Comparison of ENCODE assay signal across 1 cellular context in the genomic region with DNA sequence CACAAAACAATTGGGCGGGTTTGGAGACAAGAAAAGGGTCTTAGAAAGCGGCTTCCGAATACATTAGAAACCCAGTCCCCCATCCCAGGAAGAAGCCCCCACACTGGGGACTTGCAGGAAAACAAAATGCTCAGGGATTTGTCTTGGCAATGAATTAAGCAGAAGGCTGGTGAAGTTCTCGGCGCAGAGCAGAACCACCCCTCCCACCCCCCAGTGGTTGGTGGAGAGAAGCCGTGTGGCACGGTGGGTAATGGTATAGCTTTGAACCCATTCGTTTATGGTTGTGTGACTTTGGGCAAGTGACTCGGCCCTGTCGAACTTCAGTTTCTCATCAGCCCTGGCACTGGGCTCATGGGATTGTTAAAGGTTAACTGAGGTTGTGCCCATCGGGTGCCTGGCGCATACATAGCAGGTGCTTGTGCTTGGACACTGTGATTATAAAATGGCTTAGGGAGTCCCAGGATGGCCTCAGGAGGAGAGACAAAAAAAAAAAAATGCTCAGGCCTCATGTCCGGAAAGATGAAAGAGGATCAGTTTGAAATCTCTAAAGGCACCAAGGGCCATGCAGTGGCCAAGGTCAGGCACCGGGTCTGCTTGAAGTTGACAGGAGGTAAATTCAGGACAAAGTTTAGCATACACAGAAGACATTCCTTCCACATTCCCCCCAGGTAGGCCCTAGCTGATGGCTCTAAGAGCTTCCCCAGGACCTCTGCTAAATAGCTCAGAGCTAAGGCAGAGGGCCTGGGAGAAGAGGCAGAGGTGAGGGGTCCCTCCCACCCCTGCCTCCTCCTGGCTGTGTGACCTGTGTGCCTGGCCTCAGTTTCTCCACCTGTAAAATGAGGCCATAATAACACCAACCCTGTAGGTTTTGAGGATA.
TF ChIP-seq lines count a peak whose summit lies in the region.

No MANE protein-coding gene starts in this region.

TF ChIP-seq in HepG2, 621 proteins besides CTCF, POLR2A, EP300 and RAD21 (continued from another document and continues in another):
- TF ChIP-seq, protein P1, sequence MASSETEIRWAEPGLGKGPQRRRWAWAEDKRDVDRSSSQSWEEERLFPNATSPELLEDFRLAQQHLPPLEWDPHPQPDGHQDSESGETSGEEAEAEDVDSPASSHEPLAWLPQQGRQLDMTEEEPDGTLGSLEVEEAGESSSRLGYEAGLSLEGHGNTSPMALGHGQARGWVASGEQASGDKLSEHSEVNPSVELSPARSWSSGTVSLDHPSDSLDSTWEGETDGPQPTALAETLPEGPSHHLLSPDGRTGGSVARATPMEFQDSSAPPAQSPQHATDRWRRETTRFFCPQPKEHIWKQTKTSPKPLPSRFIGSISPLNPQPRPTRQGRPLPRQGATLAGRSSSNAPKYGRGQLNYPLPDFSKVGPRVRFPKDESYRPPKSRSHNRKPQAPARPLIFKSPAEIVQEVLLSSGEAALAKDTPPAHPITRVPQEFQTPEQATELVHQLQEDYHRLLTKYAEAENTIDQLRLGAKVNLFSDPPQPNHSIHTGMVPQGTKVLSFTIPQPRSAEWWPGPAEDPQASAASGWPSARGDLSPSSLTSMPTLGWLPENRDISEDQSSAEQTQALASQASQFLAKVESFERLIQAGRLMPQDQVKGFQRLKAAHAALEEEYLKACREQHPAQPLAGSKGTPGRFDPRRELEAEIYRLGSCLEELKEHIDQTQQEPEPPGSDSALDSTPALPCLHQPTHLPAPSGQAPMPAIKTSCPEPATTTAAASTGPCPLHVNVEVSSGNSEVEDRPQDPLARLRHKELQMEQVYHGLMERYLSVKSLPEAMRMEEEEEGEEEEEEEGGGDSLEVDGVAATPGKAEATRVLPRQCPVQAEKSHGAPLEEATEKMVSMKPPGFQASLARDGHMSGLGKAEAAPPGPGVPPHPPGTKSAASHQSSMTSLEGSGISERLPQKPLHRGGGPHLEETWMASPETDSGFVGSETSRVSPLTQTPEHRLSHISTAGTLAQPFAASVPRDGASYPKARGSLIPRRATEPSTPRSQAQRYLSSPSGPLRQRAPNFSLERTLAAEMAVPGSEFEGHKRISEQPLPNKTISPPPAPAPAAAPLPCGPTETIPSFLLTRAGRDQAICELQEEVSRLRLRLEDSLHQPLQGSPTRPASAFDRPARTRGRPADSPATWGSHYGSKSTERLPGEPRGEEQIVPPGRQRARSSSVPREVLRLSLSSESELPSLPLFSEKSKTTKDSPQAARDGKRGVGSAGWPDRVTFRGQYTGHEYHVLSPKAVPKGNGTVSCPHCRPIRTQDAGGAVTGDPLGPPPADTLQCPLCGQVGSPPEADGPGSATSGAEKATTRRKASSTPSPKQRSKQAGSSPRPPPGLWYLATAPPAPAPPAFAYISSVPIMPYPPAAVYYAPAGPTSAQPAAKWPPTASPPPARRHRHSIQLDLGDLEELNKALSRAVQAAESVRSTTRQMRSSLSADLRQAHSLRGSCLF (CRISPR knock-in tag; IDR thresholded peaks at IDR 0.05; ENCODE audit: borderline replicate concordance) = no peak; the same call in 1 of the 2 replicates
- TF ChIP-seq ZNF614 (CRISPR knock-in tag; IDR thresholded peaks at IDR 0.05; ENCODE audit: borderline replicate concordance) (peak; percentile 93), DMAP1 (CRISPR knock-in tag; IDR thresholded peaks at IDR 0.05) (peak; percentile 90), TCF12 (IDR thresholded peaks at IDR 0.05) (no peak), TCF12 (CRISPR knock-in tag; IDR thresholded peaks at IDR 0.05) (peak; percentile 99), ZNF17 (CRISPR knock-in tag; IDR thresholded peaks at IDR 0.05) (no peak), ZNF20 (CRISPR knock-in tag; IDR thresholded peaks at IDR 0.05) (0 out of 2 replicates have a peak, but pooled peaks have one; percentile 36), ZNF256 (CRISPR knock-in tag; conservative IDR thresholded peaks at IDR 0.05) (0 out of 2 replicates have a peak, but pooled peaks have one; percentile 14), FLYWCH1 (CRISPR knock-in tag; IDR thresholded peaks at IDR 0.05) (no peak), ZBTB8A (CRISPR knock-in tag; IDR thresholded peaks at IDR 0.05; ENCODE audit: borderline replicate concordance, low read depth) (no peak), KDM3A (CRISPR knock-in tag; IDR thresholded peaks at IDR 0.05; ENCODE audit: low read depth) (peak; percentile 92; the same call in 1 of the 2 replicates), SNAPC2 (CRISPR knock-in tag; IDR thresholded peaks at IDR 0.05) (peak; percentile 94), U2AF2 (IDR thresholded peaks at IDR 0.05; ENCODE audit: low read depth, low read length) (no peak), ZSCAN20 (CRISPR knock-in tag; IDR thresholded peaks at IDR 0.05; ENCODE audit: borderline replicate concordance) (no peak; the same call in 1 of the 2 replicates), ZNF264 (CRISPR knock-in tag; IDR thresholded peaks at IDR 0.05) (peak; percentile 69; the same call in 1 of the 2 replicates), ATF7-NPFF (CRISPR knock-in tag; IDR thresholded peaks at IDR 0.05; ENCODE audit: low read depth) (0 out of 2 replicates have a peak, but pooled peaks have one; percentile 7), ELF1 (CRISPR knock-in tag; IDR thresholded peaks at IDR 0.05) (peak; percentile 67), TARDBP (CRISPR knock-in tag; IDR thresholded peaks at IDR 0.05) (peak; percentile 97), TBP (CRISPR knock-in tag; IDR thresholded peaks at IDR 0.05) (no peak), ZNF7 (CRISPR knock-in tag; IDR thresholded peaks at IDR 0.05) (no peak; the same call in 1 of the 2 replicates), ZNF232 (CRISPR knock-in tag; IDR thresholded peaks at IDR 0.05; ENCODE audit: borderline replicate concordance) (no peak; the same call in 1 of the 2 replicates), SPEN (CRISPR knock-in tag; IDR thresholded peaks at IDR 0.05; ENCODE audit: low read depth) (no peak; the same call in 1 of the 2 replicates), SYNCRIP (IDR thresholded peaks at IDR 0.05; ENCODE audit: insufficient read depth, low read depth, low read length) (no peak), SALL1 (CRISPR knock-in tag; IDR thresholded peaks at IDR 0.05) (peak; percentile 96), CCDC6 (CRISPR knock-in tag; IDR thresholded peaks at IDR 0.05) (peak; percentile 82), ZNF124 (CRISPR knock-in tag; IDR thresholded peaks at IDR 0.05) (peak; percentile 90; the same call in 1 of the 2 replicates), TRIM24 (CRISPR knock-in tag; IDR thresholded peaks at IDR 0.05) (no peak), ZNF562 (CRISPR knock-in tag; IDR thresholded peaks at IDR 0.05; ENCODE audit: borderline replicate concordance) (no peak), ZMYM3 (CRISPR knock-in tag; IDR thresholded peaks at IDR 0.05) (peak; percentile 93), ZSCAN25 (CRISPR knock-in tag; IDR thresholded peaks at IDR 0.05) (peak; percentile 92; the same call in 1 of the 2 replicates), FOXO1 (CRISPR knock-in tag; IDR thresholded peaks at IDR 0.05) (peak; percentile 96), PHF21A (CRISPR knock-in tag; IDR thresholded peaks at IDR 0.05) (peak; percentile 97)
- TF ChIP-seq, protein P2, sequence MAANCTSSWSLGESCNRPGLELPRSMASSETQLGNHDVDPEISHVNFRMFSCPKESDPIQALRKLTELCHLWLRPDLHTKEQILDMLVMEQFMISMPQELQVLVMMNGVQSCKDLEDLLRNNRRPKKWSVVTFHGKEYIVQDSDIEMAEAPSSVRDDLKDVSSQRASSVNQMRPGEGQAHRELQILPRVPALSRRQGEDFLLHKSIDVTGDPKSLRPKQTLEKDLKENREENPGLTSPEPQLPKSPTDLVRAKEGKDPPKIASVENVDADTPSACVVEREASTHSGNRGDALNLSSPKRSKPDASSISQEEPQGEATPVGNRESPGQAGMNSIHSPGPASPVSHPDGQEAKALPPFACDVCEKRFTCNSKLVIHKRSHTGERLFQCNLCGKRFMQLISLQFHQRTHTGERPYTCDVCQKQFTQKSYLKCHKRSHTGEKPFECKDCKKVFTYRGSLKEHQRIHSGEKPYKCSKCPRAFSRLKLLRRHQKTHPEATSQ (CRISPR knock-in tag; IDR thresholded peaks at IDR 0.05; ENCODE audit: borderline replicate concordance) = peak; percentile 79; the same call in 1 of the 2 replicates
- TF ChIP-seq, protein P3, sequence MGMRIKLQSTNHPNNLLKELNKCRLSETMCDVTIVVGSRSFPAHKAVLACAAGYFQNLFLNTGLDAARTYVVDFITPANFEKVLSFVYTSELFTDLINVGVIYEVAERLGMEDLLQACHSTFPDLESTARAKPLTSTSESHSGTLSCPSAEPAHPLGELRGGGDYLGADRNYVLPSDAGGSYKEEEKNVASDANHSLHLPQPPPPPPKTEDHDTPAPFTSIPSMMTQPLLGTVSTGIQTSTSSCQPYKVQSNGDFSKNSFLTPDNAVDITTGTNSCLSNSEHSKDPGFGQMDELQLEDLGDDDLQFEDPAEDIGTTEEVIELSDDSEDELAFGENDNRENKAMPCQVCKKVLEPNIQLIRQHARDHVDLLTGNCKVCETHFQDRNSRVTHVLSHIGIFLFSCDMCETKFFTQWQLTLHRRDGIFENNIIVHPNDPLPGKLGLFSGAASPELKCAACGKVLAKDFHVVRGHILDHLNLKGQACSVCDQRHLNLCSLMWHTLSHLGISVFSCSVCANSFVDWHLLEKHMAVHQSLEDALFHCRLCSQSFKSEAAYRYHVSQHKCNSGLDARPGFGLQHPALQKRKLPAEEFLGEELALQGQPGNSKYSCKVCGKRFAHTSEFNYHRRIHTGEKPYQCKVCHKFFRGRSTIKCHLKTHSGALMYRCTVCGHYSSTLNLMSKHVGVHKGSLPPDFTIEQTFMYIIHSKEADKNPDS (CRISPR knock-in tag; IDR thresholded peaks at IDR 0.05) = peak; percentile 64; the same call in 1 of the 2 replicates
- TF ChIP-seq, protein P4, sequence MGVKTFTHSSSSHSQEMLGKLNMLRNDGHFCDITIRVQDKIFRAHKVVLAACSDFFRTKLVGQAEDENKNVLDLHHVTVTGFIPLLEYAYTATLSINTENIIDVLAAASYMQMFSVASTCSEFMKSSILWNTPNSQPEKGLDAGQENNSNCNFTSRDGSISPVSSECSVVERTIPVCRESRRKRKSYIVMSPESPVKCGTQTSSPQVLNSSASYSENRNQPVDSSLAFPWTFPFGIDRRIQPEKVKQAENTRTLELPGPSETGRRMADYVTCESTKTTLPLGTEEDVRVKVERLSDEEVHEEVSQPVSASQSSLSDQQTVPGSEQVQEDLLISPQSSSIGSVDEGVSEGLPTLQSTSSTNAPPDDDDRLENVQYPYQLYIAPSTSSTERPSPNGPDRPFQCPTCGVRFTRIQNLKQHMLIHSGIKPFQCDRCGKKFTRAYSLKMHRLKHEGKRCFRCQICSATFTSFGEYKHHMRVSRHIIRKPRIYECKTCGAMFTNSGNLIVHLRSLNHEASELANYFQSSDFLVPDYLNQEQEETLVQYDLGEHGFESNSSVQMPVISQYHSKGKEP (CRISPR knock-in tag; IDR thresholded peaks at IDR 0.05) = 0 out of 2 replicates have a peak, but pooled peaks have one; percentile 62
- TF ChIP-seq, protein P5, sequence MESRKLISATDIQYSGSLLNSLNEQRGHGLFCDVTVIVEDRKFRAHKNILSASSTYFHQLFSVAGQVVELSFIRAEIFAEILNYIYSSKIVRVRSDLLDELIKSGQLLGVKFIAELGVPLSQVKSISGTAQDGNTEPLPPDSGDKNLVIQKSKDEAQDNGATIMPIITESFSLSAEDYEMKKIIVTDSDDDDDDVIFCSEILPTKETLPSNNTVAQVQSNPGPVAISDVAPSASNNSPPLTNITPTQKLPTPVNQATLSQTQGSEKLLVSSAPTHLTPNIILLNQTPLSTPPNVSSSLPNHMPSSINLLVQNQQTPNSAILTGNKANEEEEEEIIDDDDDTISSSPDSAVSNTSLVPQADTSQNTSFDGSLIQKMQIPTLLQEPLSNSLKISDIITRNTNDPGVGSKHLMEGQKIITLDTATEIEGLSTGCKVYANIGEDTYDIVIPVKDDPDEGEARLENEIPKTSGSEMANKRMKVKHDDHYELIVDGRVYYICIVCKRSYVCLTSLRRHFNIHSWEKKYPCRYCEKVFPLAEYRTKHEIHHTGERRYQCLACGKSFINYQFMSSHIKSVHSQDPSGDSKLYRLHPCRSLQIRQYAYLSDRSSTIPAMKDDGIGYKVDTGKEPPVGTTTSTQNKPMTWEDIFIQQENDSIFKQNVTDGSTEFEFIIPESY (CRISPR knock-in tag; IDR thresholded peaks at IDR 0.05) = peak; percentile 62; the same call in 1 of the 2 replicates
- TF ChIP-seq, protein P6, sequence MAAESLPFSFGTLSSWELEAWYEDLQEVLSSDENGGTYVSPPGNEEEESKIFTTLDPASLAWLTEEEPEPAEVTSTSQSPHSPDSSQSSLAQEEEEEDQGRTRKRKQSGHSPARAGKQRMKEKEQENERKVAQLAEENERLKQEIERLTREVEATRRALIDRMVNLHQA (CRISPR knock-in tag; IDR thresholded peaks at IDR 0.05) = peak; percentile 36; the same call in 1 of the 2 replicates
- TF ChIP-seq, protein P7, sequence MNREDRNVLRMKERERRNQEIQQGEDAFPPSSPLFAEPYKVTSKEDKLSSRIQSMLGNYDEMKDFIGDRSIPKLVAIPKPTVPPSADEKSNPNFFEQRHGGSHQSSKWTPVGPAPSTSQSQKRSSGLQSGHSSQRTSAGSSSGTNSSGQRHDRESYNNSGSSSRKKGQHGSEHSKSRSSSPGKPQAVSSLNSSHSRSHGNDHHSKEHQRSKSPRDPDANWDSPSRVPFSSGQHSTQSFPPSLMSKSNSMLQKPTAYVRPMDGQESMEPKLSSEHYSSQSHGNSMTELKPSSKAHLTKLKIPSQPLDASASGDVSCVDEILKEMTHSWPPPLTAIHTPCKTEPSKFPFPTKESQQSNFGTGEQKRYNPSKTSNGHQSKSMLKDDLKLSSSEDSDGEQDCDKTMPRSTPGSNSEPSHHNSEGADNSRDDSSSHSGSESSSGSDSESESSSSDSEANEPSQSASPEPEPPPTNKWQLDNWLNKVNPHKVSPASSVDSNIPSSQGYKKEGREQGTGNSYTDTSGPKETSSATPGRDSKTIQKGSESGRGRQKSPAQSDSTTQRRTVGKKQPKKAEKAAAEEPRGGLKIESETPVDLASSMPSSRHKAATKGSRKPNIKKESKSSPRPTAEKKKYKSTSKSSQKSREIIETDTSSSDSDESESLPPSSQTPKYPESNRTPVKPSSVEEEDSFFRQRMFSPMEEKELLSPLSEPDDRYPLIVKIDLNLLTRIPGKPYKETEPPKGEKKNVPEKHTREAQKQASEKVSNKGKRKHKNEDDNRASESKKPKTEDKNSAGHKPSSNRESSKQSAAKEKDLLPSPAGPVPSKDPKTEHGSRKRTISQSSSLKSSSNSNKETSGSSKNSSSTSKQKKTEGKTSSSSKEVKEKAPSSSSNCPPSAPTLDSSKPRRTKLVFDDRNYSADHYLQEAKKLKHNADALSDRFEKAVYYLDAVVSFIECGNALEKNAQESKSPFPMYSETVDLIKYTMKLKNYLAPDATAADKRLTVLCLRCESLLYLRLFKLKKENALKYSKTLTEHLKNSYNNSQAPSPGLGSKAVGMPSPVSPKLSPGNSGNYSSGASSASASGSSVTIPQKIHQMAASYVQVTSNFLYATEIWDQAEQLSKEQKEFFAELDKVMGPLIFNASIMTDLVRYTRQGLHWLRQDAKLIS (CRISPR knock-in tag; IDR thresholded peaks at IDR 0.05) = peak; percentile 56
- TF ChIP-seq, protein P8, sequence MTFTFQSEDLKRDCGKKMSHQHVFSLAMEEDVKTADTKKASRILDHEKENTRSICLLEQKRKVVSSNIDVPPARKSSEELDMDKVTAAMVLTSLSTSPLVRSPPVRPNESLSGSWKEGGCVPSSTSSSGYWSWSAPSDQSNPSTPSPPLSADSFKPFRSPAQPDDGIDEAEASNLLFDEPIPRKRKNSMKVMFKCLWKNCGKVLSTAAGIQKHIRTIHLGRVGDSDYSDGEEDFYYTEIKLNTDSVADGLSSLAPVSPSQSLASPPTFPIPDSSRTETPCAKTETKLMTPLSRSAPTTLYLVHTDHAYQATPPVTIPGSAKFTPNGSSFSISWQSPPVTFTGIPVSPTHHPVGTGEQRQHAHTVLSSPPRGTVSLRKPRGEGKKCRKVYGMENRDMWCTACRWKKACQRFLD (CRISPR knock-in tag; IDR thresholded peaks at IDR 0.05; ENCODE audit: borderline replicate concordance) = peak; percentile 33; the same call in 1 of the 2 replicates
